1 cellular context compared by ENCODE assay signal in genomic region chr17:38746004-38746892, GRCh38.
A peak's percentile ranks its signal among the peaks of the same experiment; 100 is the strongest.
TF ChIP-seq lines count a peak whose summit lies in the region.

No MANE protein-coding gene starts in this region.

TF ChIP-seq in GM12878, 131 proteins besides CTCF, POLR2A, EP300 and RAD21:
- TF ChIP-seq MXI1 (IDR thresholded peaks at IDR 0.05; ENCODE audit: low read depth, low read length) (0 out of 2 replicates have a peak, but pooled peaks have one; percentile 18), ZBTB4 (CRISPR knock-in tag; IDR thresholded peaks at IDR 0.05) (no peak), NKRF (conservative IDR thresholded peaks at IDR 0.05) (peak; percentile 49; the same call in 1 of the 2 replicates), SIN3A (IDR thresholded peaks at IDR 0.05; ENCODE audit: low read depth, low read length) (no peak), RAD51 (IDR thresholded peaks at IDR 0.05) (peak; percentile 56; the same call in 1 of the 2 replicates), LARP7 (IDR thresholded peaks at IDR 0.05) (no peak; the same call in 1 of the 2 replicates), ZNF384 (IDR thresholded peaks at IDR 0.05; ENCODE audit: borderline replicate concordance, low read depth, low read length) (no peak), BMI1 (IDR thresholded peaks at IDR 0.05; ENCODE audit: borderline replicate concordance) (peak; percentile 60; the same call in 1 of the 2 replicates), PAX5 (IDR thresholded peaks at IDR 0.05; ENCODE audit: borderline replicate concordance, low read depth, low read length) (no peak), HDGF (IDR thresholded peaks at IDR 0.05) (peak; percentile 82; the same call in 1 of the 2 replicates)
